8 cellular contexts compared by ENCODE assay signal in the genomic region with DNA sequence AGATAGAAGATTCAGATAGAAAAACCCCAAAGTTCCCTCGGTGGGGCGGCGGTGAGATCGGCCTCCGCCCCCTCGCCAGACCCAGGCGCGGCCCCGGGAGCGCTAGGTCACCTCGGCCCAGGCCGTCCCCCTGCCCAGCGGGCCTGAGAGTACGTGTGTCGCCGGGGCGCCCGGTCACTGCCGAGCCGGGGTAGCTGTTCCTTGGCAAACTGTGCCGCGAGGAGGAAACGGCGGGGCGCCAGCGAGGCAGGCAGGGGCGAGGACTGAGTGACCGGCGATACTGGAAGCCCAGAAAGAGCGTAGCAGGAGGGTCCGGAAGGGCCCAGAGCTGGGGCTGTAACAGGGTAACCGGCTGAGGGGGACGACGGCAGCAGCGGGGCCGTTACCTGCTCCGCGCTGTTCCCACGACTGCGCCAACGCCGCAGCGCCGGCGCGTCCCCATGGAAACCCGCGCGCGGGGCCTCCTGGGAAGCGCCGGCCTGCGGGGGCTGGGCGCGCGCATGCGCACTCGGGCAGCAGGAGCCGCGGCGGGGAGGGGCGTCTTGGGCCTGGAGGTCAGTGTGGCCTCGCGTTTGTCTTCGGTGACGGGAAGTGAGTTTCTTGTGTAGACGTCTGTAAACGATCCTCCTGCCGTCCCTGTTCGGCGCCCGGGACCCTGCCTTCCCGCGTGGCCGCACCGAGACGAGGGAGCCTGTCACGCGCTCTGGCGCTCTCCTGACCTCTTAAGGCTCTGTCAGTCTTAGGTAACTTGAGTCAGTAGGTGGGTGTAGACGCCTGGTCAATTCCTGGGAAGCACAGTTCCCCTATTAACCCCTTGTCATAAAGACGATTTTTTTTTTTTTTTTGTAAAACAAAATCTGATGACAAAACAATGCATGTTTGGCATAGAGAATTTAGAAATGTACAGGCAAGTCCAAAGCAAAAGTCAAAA. TPM values are rescaled to one million over a fixed set of nuclear protein-coding genes. Genes with fewer than 3 reads are reported as not detected.
DNase-seq lines count a peak whose midpoint lies in the region; ATAC-seq and TF ChIP-seq lines count a peak whose summit lies in the region.

A gene (minus strand): TSS at position 440 of the 931 bp plus-strand sequence. CDS start 17,285 bp downstream, outside the sequence.

- intact Hi-C loops in activated CD4-positive, alpha-beta T cell treated with anti-CD3 and anti-CD28 coated beads for 36 hours (cut with DNase I, micrococcal nuclease), result loop anchor here (1.0 to 5.0 kb wide), 7 partner anchors 57 to 640 kb away; a partner anchor contains a TSS

- ATAC-seq in HG03432 (IDR thresholded peaks at IDR 0.05; ENCODE audit: unreplicated experiment), result peak; percentile 93
- peak; percentile 95 for ATAC-seq in activated CD4-positive, alpha-beta T cell treated with anti-CD3 and anti-CD28 coated beads for 36 hours

- peaks cover 6% of the 10 kb centered on the region for H3K27me3 Mint-ChIP-seq in activated CD4-positive, alpha-beta T cell treated with anti-CD3 and anti-CD28 coated beads for 36 hours

- no peaks in the 10 kb centered on the region for H3K9me3 Mint-ChIP-seq in activated CD4-positive, alpha-beta T cell treated with anti-CD3 and anti-CD28 coated beads for 36 hours (ENCODE audit: low read depth)

- no peaks in the 10 kb centered on the region; the same call in 1 of the 2 replicates for H3K27me3 ChIP-seq in BJ (ENCODE audit: control insufficient read depth, insufficient read depth, low read length)

- no peaks in the 10 kb centered on the region for H3K36me3 Mint-ChIP-seq in activated CD4-positive, alpha-beta T cell treated with anti-CD3 and anti-CD28 coated beads for 36 hours (ENCODE audit: low read depth)

- CTCF ChIA-PET in BJ (lab: Yijun Ruan, JAX), result interaction anchor here (0.5 to 1.1 kb wide), 3 partner anchors 15 to 1225 kb away, joined by 3 to 4 read pairs (median 3); no protein-coding TSS in a partner anchor
- CTCF ChIA-PET in activated CD4-positive, alpha-beta T cell treated with anti-CD3 and anti-CD28 coated beads for 36 hours (lab: Charles Lee), result no interaction called here

- H3K4me3 Mint-ChIP-seq in activated CD4-positive, alpha-beta T cell treated with anti-CD3 and anti-CD28 coated beads for 36 hours, result peak within 1 kb of the TSS; percentile 84

- no peaks in the 10 kb centered on the region for H3K36me3 ChIP-seq in BJ (ENCODE audit: control insufficient read depth, insufficient read depth, low read length)

- DNase-seq in BJ (ENCODE audit: low read depth), result peak; percentile 35
- peak; percentile 76 for DNase-seq in NCI-H510A (lab: John Stamatoyannopoulos, UW)
- DNase-seq in activated CD4-positive, alpha-beta T cell treated with anti-CD3 and anti-CD28 coated beads for 36 hours, result peak; percentile 94
- peak; percentile 97 for DNase-seq in left kidney (ENCODE audit: low read depth, low spot score)
- DNase-seq in stimulated activated CD4-positive, alpha-beta T cell treated with anti-CD3 and anti-CD28 coated beads, Interleukin-1b, Interleukin-23, amount 100 ng/mL, for 48 hours, result peak; percentile 89

- POLR2A ChIA-PET in BJ (lab: Charles Lee), result interaction anchor here (0.6 kb wide), 1 partner anchor 99 kb away, joined by 3 read pairs; no protein-coding TSS in a partner anchor
- POLR2A ChIA-PET in activated CD4-positive, alpha-beta T cell treated with anti-CD3 and anti-CD28 coated beads for 36 hours (lab: Charles Lee), result interaction anchor here (0.6 kb wide), 2 partner anchors 12 to 262 kb away, joined by 3 to 4 read pairs; a partner anchor contains a TSS

- H3K4me3 ChIP-seq in BJ (ENCODE audit: low read depth, low read length), result peak within 1 kb of the TSS; percentile 83

- peak within 1 kb of the TSS; percentile 99 for H3K27ac ChIP-seq in cingulate gyrus (ENCODE audit: low read depth, low read length)

- TF ChIP-seq POLR2A in GM19193 (IDR thresholded peaks at IDR 0.05; ENCODE audit: extremely low read depth, insufficient read depth, insufficient read length), result peak; percentile 78

- peak within 1 kb of the TSS; percentile 93 for H3K27ac Mint-ChIP-seq in activated CD4-positive, alpha-beta T cell treated with anti-CD3 and anti-CD28 coated beads for 36 hours

- TF ChIP-seq CTCF in BJ (IDR thresholded peaks at IDR 0.05; ENCODE audit: insufficient read depth, low read depth, low read length), result peak; percentile 33; the same call in 1 of the 2 replicates

- peaks cover 16% of the 10 kb centered on the region for H3K4me1 Mint-ChIP-seq in activated CD4-positive, alpha-beta T cell treated with anti-CD3 and anti-CD28 coated beads for 36 hours

RNA-seq across cellular contexts. Expression of the gene that starts here (rescaled TPM):
- 0.69 and 1.1 TPM in 2 replicates for polyA plus RNA-seq in BJ (2011; rRNA removed)
- polyA minus RNA-seq in BJ (2011; rRNA and poly(A)+ RNA removed), result 0.33 TPM in 1 of 2 replicates, not detected in the other
- under 1 TPM; 0.25 to 0.32 TPM for total RNA-seq in activated CD4-positive, alpha-beta T cell treated with anti-CD3 and anti-CD28 coated beads for 36 hours

Comparison
In these comparisons a context has a peak if more than half of its experiments do, and no peak if none do; other contexts are left out.
1. Peak in every context shown above with its lines: DNase-seq, ATAC-seq, H3K4me3 ChIP-seq and H3K27ac ChIP-seq.
2. Peak in DNase-seq and ATAC-seq in activated CD4-positive, alpha-beta T cell treated with anti-CD3 and anti-CD28 coated beads for 36 hours; RNA of the gene not detected or under 1 TPM.
3. DNase-seq: peak in every context shown above with its lines; median percentile 97 in left kidney; 94 in activated CD4-positive, alpha-beta T cell treated with anti-CD3 and anti-CD28 coated beads for 36 hours; 89 in stimulated activated CD4-positive, alpha-beta T cell treated with anti-CD3 and anti-CD28 coated beads, Interleukin-1b, Interleukin-23, amount 100 ng/mL, for 48 hours; 76 in NCI-H510A; 35 in BJ.